Comparison of ENCODE assay signal across 9 cellular contexts in genomic region chr12:95446511-95446910, GRCh38. TPM values are rescaled to one million over a fixed set of nuclear protein-coding genes. Genes with fewer than 3 reads are reported as not detected.
A peak's percentile ranks its signal among the peaks of the same experiment; 100 is the strongest.
DNase-seq lines count a peak whose midpoint lies in the region; ATAC-seq and TF ChIP-seq lines count a peak whose summit lies in the region.
"Had no signal": no experiment of that assay in that cellular context is flagged by ENCODE, and none has a peak within 500 bp of the region (broad histone marks: within the 10 kb centered on the region; RNA-seq: fewer than 3 reads in every experiment).

No MANE protein-coding gene starts in this region.

- no TSS peak for BruUV-seq in PC-3 (replicated peaks; lab: Mats Ljungman, UMichigan)

- H2AFZ ChIP-seq in fibroblast of lung (ENCODE audit: low read length) = no peak overlapping the region
- H2AFZ ChIP-seq in PC-3 (ENCODE audit: low read length) = no peak overlapping the region

- POLR2A ChIA-PET in PC-3 (lab: Charles Lee; ENCODE audit: unreplicated experiment) (no interaction called here), GM10248 (lab: Yijun Ruan, JAX) (no interaction called here)

- no peaks in the 10 kb centered on the region for H3F3A ChIP-seq in PC-3 (ENCODE audit: low read length, unreplicated experiment)

- CTCF ChIA-PET in PC-3 (lab: Charles Lee) = interaction anchor here (0.8 kb wide), 1 partner anchor 88 kb away, joined by 3 read pairs; no protein-coding TSS in a partner anchor
- CTCF ChIA-PET in GM10248 (lab: Yijun Ruan, JAX) = interaction anchor here (1.0 to 1.5 kb wide), 2 partner anchors 10 to 31 kb away, joined by 3 read pairs; no protein-coding TSS in a partner anchor

- H4K20me1 ChIP-seq in fibroblast of lung (ENCODE audit: control insufficient read depth, extremely low read depth, insufficient read depth, low read length) = no peaks in the 10 kb centered on the region
- no peaks in the 10 kb centered on the region for H4K20me1 ChIP-seq in PC-3 (ENCODE audit: low read length)

- ATAC-seq in thoracic aorta (ENCODE audit: insufficient number of reproducible peaks, low FRiP score, low read depth) (no peak), PC-3 (no peak), HG03159 (IDR thresholded peaks at IDR 0.05; ENCODE audit: unreplicated experiment) (no peak)

- H3K9me3 ChIP-seq in Peyer's patch (no peaks in the 10 kb centered on the region), fibroblast of lung (ENCODE audit: control insufficient read depth, insufficient read depth, low read depth, low read length) (no peaks in the 10 kb centered on the region), liver (ENCODE audit: control insufficient read depth in 4 of 4, low read length in 3 of 4) (no peaks in the 10 kb centered on the region), thoracic aorta (no peaks in the 10 kb centered on the region), PC-3 (ENCODE audit: low read length) (no peaks in the 10 kb centered on the region)

- H3K9ac ChIP-seq in fibroblast of lung (ENCODE audit: insufficient read depth, low read length) (no peak overlapping the region), liver (ENCODE audit: low read depth in 1 of 2, low read length in 2 of 2) (no peak overlapping the region), PC-3 (ENCODE audit: low read length) (no peak overlapping the region)

- TF ChIP-seq RAD21 in liver (IDR thresholded peaks at IDR 0.05) = no peak

- no peak for TF ChIP-seq POLR2A in Peyer's patch (IDR thresholded peaks at IDR 0.05)

- H3K27me3 ChIP-seq in Peyer's patch (no peaks in the 10 kb centered on the region), fibroblast of lung (ENCODE audit: control insufficient read depth, insufficient read depth, low read length) (no peaks in the 10 kb centered on the region), liver (ENCODE audit: control insufficient read depth in 4 of 4, insufficient read depth in 4 of 4, low read length in 3 of 4) (no peaks in the 10 kb centered on the region), thoracic aorta (replicated peaks; ENCODE audit: insufficient read depth) (no peaks in the 10 kb centered on the region), PC-3 (ENCODE audit: low read length) (no peaks in the 10 kb centered on the region)

- DNase-seq in Peyer's patch (peak in 2 of 3 donors; percentile 52 to 67), fibroblast of lung (ENCODE audit: low read depth in 2 of 2) (peak; percentile 17 to 44), thoracic aorta (ENCODE audit: low spot score) (no peak), PC-3 (no peak), GM10248 (ENCODE audit: extremely low spot score) (no peak)
- DNase-seq: activated CD4-positive, alpha-beta T cell treated with anti-CD3 and anti-CD28 coated beads, Interleukin-2, amount 50 U/mL, for 4 hours; stimulated activated CD4-positive, alpha-beta T cell treated with anti-CD3 and anti-CD28 coated beads, Interleukin-4, amount 100 ng/mL, for 4 hours had no signal

- H3K79me2 ChIP-seq in fibroblast of lung (ENCODE audit: control insufficient read depth, insufficient read depth, low read length) (no peaks in the 10 kb centered on the region), PC-3 (ENCODE audit: low read length) (no peaks in the 10 kb centered on the region)

- no peaks in the 10 kb centered on the region for H3K9me2 ChIP-seq in PC-3 (replicated peaks; ENCODE audit: low read length)

- H3K4me1 ChIP-seq in Peyer's patch = peaks cover 0 to 15% (median 0%) of the 10 kb centered on the region in 4 donors
- no peaks in the 10 kb centered on the region for H3K4me1 ChIP-seq in fibroblast of lung (ENCODE audit: control insufficient read depth, extremely low read depth, insufficient read depth, low read length)
- peaks cover 7 to 22% (median 14%) of the 10 kb centered on the region in 4 donors for H3K4me1 ChIP-seq in liver (ENCODE audit: control insufficient read depth in 4 of 4, insufficient read depth in 4 of 4, low read length in 3 of 4)
- no peaks in the 10 kb centered on the region for H3K4me1 ChIP-seq in thoracic aorta (ENCODE audit: control insufficient read depth in 1 of 2, low read depth in 2 of 2)
- peaks cover 8% of the 10 kb centered on the region for H3K4me1 ChIP-seq in PC-3 (ENCODE audit: insufficient read depth, low read length)

- H3K4me3 ChIP-seq in Peyer's patch (peak overlapping the region in 2 of 4 donors; percentile 9 to 24), fibroblast of lung (replicated peaks in 1 of 4; ENCODE audit: control extremely low read depth in 1 of 4, insufficient read depth in 1 of 4, low read depth in 3 of 4, low read length in 4 of 4) (peak overlapping the region in 1 of 4 experiments; percentile 7), liver (ENCODE audit: low read depth in 1 of 3, low read length in 3 of 3) (peak overlapping the region in 2 of 3 donors; percentile 5 to 45), thoracic aorta (peak overlapping the region; percentile 23), PC-3 (ENCODE audit: low read length) (no peak overlapping the region)

- 14% methylated on average over 23 of the region's 23 CpGs for WGBS in liver

- intact Hi-C loops in PC-3 (cut with micrococcal nuclease) = no loop called here

- TF ChIP-seq CTCF in Peyer's patch (IDR thresholded peaks at IDR 0.05) (no peak), fibroblast of lung (conservative IDR thresholded peaks at IDR 0.05 in 1 of 2, IDR thresholded peaks at IDR 0.05 in 1 of 2; ENCODE audit: low read depth in 1 of 2, low read length in 2 of 2) (no peak), liver (IDR thresholded peaks at IDR 0.05; ENCODE audit: low read depth, low read length, missing input control) (no peak), thoracic aorta (IDR thresholded peaks at IDR 0.05) (no peak), PC-3 (conservative IDR thresholded peaks at IDR 0.05; ENCODE audit: low read depth, low read length) (no peak), GM10248 (IDR thresholded peaks at IDR 0.05; ENCODE audit: control extremely low read depth, extremely low read depth, low read depth, missing control alignments) (no peak)

- no peaks in the 10 kb centered on the region for H3K36me3 ChIP-seq in Peyer's patch
- no peaks in the 10 kb centered on the region for H3K36me3 ChIP-seq in fibroblast of lung (ENCODE audit: control insufficient read depth, insufficient read depth, low read length)
- H3K36me3 ChIP-seq in liver (ENCODE audit: control insufficient read depth in 4 of 4, insufficient read depth in 3 of 4, low read depth in 1 of 4, low read length in 3 of 4) = no peaks in the 10 kb centered on the region
- no peaks in the 10 kb centered on the region for H3K36me3 ChIP-seq in thoracic aorta
- H3K36me3 ChIP-seq in PC-3 (ENCODE audit: low read depth, low read length) = no peaks in the 10 kb centered on the region

- no peak overlapping the region for H3K27ac ChIP-seq in Peyer's patch
- H3K27ac ChIP-seq in fibroblast of lung (ENCODE audit: insufficient read depth, low read length) = no peak overlapping the region
- peak overlapping the region; percentile 64 to 84 for H3K27ac ChIP-seq in liver (ENCODE audit: low read depth in 1 of 2, low read length in 2 of 2)
- H3K27ac ChIP-seq in thoracic aorta = no peak overlapping the region
- H3K27ac ChIP-seq in PC-3 (ENCODE audit: low read length) = no peak overlapping the region

- no peak overlapping the region for H3K4me2 ChIP-seq in fibroblast of lung (ENCODE audit: extremely low read depth, insufficient read depth, low read length)
- no peak overlapping the region for H3K4me2 ChIP-seq in PC-3 (ENCODE audit: low read length)

TF ChIP-seq in liver, 16 proteins besides CTCF, POLR2A, EP300 and RAD21:
- TF ChIP-seq FOXA2 (IDR thresholded peaks at IDR 0.05) (no peak), TAF1 (conservative IDR thresholded peaks at IDR 0.05) (peak; percentile 37), YY1 (IDR thresholded peaks at IDR 0.05) (no peak)

RNA-seq across cellular contexts. Expression of gene METAP2, which starts 27.4 kb away (rescaled TPM):
- total RNA-seq in Peyer's patch (100 to 1,000 TPM in 1 of 4 donors, 10 to 100 TPM in 3; 25.1 to 106 (median 30.0) TPM), fibroblast of lung (78.9 and 90.4 TPM in 2 replicates), liver (10 to 100 TPM; 37.9 to 45.7 TPM), thoracic aorta (10 to 100 TPM; 24.5 to 87.6 TPM), PC-3 (2014; rRNA removed) (79.2 and 85.5 TPM in 2 replicates)
- polyA plus RNA-seq in fibroblast of lung (113 and 117 TPM in 2 replicates), liver (10 to 100 TPM; 31.2 to 33.4 TPM)
- polyA plus RNA-seq in fibroblast of lung (2012) = 104 and 109 TPM in 2 replicates
- polyA minus RNA-seq in fibroblast of lung (ENCODE audit: low replicate concordance) = 5.1 and 6.5 TPM in 2 replicates

Comparison
In these comparisons a context has a peak if more than half of its experiments do, and no peak if none do; other contexts are left out.
1. DNase-seq: peak in Peyer's patch (2 of 3) and fibroblast of lung (2 of 2); none in thoracic aorta (single experiment), PC-3 (single experiment) and GM10248 (single experiment).
2. H3K27ac ChIP-seq: peak in liver (2 of 2); none in Peyer's patch (0 of 4), fibroblast of lung (single experiment), thoracic aorta (0 of 2) and PC-3 (single experiment).